ENCODE assay signal across 8 cellular contexts in the genomic region with DNA sequence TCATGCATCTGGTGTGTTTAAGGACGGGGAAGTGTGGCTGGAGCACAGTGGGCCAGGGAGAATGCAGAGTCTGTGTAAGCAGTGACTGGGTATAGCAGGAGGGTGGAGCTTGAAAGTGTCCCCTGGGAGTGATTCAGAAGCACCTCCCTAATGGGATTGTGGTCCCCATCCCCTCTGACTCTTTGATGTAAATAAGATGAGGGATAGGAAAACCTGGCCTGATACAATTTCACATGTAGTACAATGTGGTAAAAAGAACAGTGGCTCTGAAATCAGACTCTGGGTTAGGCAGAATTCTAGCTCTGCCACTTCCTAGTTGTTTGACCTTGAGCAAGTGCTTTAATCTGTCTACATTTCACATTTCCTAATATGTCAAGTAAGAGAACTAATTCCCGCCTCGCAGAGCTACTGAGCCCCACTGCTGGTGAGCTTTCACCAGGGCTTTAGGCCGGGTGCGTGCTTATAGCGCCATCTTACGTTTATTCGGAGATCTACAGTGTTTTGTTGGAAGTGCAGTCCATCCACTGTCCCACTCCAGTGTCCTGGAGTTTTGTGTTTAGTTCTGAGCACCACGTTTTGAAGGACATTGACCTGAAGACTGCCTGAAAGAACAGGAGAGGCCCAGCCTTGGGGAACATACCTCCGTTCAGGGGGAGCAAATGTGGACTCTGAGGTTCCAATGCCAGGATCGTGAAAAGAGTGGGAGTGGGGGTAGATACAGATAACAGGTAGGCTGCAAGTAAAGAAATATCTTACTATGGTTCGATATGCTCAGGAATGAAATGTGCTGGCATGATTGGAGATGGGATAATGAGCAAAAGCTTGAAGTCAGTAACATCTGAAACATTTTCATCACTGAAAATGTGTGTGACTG. TPM values are rescaled to one million over a fixed set of nuclear protein-coding genes. Genes with fewer than 3 reads are reported as not detected.
A peak's percentile ranks its signal among the peaks of the same experiment; 100 is the strongest.
DNase-seq lines count a peak whose midpoint lies in the region; ATAC-seq and TF ChIP-seq lines count a peak whose summit lies in the region.

No MANE protein-coding gene starts in this region.

- H3K27ac Mint-ChIP-seq in activated T-cell treated with anti-CD3 and anti-CD28 coated beads, Interleukin-2, amount 50 U/mL, for 72 hours = no peak overlapping the region

- in situ Hi-C loops in GM13977 (cut with MboI; ENCODE audit: low pct_unique_long_range_greater_than_20kb, low sequenced_read_pairs, unreplicated experiment) = no loop called here

- peak; percentile 79 to 85 for ATAC-seq in activated T-cell treated with anti-CD3 and anti-CD28 coated beads, Interleukin-2, amount 50 U/mL, for 72 hours (replicated peaks in 1 of 2)
- no peak for ATAC-seq in GM21526 (IDR thresholded peaks at IDR 0.05; ENCODE audit: low FRiP score, unreplicated experiment)
- ATAC-seq in HG03095 (IDR thresholded peaks at IDR 0.05; ENCODE audit: unreplicated experiment) = no peak

- H3K27me3 Mint-ChIP-seq in activated T-cell treated with anti-CD3 and anti-CD28 coated beads, Interleukin-2, amount 50 U/mL, for 72 hours (ENCODE audit: low read depth) = no peaks in the 10 kb centered on the region

- no peak overlapping the region for H3K4me3 Mint-ChIP-seq in activated T-cell treated with anti-CD3 and anti-CD28 coated beads, Interleukin-2, amount 50 U/mL, for 72 hours

- TF ChIP-seq CTCF in AG09309 (IDR thresholded peaks at IDR 0.05; ENCODE audit: control insufficient read depth, insufficient read depth, low read depth, low read length, missing control alignments) = peak; percentile 87
- peak; percentile 80 for TF ChIP-seq CTCF in GM13977 (IDR thresholded peaks at IDR 0.05; ENCODE audit: extremely low read depth, insufficient read depth, missing control alignments)

- no peaks in the 10 kb centered on the region for H3K4me1 Mint-ChIP-seq in activated T-cell treated with anti-CD3 and anti-CD28 coated beads, Interleukin-2, amount 50 U/mL, for 72 hours (ENCODE audit: low read depth)

- no peaks in the 10 kb centered on the region for H3K36me3 Mint-ChIP-seq in activated T-cell treated with anti-CD3 and anti-CD28 coated beads, Interleukin-2, amount 50 U/mL, for 72 hours (ENCODE audit: insufficient read depth in 2 of 2)

- DNase-seq in AG09309 (ENCODE audit: low read depth) (peak; percentile 45), GM13977 (ENCODE audit: low spot score) (peak; percentile 67), NCI-H526 treated with DMSO at 0.1 percent for 48 hours (lab: John Stamatoyannopoulos, UW) (peak; percentile 69), germinal center (ENCODE audit: low spot score) (peak; percentile 30), occipital lobe (lab: John Stamatoyannopoulos, UW) (peak; percentile 43)
- DNase-seq in activated T-cell treated with anti-CD3 and anti-CD28 coated beads, Interleukin-2, amount 50 U/mL, for 72 hours = peak; percentile 40 to 55

- H3K9me3 Mint-ChIP-seq in activated T-cell treated with anti-CD3 and anti-CD28 coated beads, Interleukin-2, amount 50 U/mL, for 72 hours = no peaks in the 10 kb centered on the region

- H3K4me3 ChIP-seq in AG09309 (ENCODE audit: control insufficient read depth, low read depth, low read length) = no peak overlapping the region

RNA-seq across cellular contexts. Expression of a gene that starts 51.2 kb away (rescaled TPM):
- total RNA-seq in activated T-cell treated with anti-CD3 and anti-CD28 coated beads, Interleukin-2, amount 50 U/mL, for 72 hours = 10 to 100 TPM; 39.9 to 45.5 TPM
- total RNA-seq in occipital lobe = 11.7 TPM

Comparison
In these comparisons a context has a peak if more than half of its experiments do, and no peak if none do; other contexts are left out.
1. ATAC-seq: peak in activated T-cell treated with anti-CD3 and anti-CD28 coated beads, Interleukin-2, amount 50 U/mL, for 72 hours (2 of 2); none in GM21526 (single experiment) and HG03095 (single experiment).
2. Peak in every context shown above with its lines, with median percentiles within 50 percentile points of each other: DNase-seq.